In the genomic region with DNA sequence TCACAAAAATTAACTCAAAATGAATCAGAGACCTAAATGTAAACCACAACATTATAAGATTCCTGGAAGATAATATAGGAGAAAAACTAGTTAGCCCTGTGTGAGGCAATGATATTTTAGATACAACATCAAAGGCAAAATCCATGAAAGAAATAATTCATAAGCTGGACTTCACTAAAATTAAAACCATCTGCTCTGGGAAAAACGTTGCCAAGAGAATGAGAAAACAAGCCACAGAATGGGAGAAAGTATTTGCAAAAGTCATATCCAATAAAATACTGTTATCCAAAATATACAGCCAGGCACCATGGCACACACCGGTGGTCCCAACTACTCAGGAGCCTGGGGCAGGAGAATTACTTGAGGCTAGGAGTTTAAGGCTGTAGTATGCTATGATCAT, we compare ENCODE assay signal across 21 cellular contexts.
DNase-seq lines count a peak whose midpoint lies in the region; ATAC-seq and TF ChIP-seq lines count a peak whose summit lies in the region.
"Had no signal": no experiment of that assay in that cellular context is flagged by ENCODE, and none has a peak within 500 bp of the region (broad histone marks: within the 10 kb centered on the region; RNA-seq: fewer than 3 reads in every experiment).

No MANE protein-coding gene starts in this region.

- H3K4me1 ChIP-seq in adipocyte (ENCODE audit: control insufficient read depth, insufficient read depth, low read length), result no peaks in the 10 kb centered on the region

- H3K36me3 ChIP-seq in adipocyte (ENCODE audit: control insufficient read depth, insufficient read depth, low read length, severe bottlenecking), result no peaks in the 10 kb centered on the region

- no peak overlapping the region for H3K9ac ChIP-seq in adipocyte (ENCODE audit: low read length)

- DNase-seq in AG09309 (ENCODE audit: low read depth), result peak; percentile 28
- DNase-seq in GM04503 (ENCODE audit: low read depth), result peak; percentile 46
- peak; percentile 78 for DNase-seq in adipocyte (ENCODE audit: low read depth)
- DNase-seq in fibroblast of peridontal ligament (ENCODE audit: extremely low read depth), result peak; percentile 91
- no peak for DNase-seq in KG1 (lab: John Stamatoyannopoulos, UW)
- no peak for DNase-seq in hippocampal formation (lab: John Stamatoyannopoulos, UW)
- no peak for DNase-seq in UCSD-AML1 (lab: John Stamatoyannopoulos, UW; ENCODE audit: unreplicated experiment)
- DNase-seq: C1 segment of cervical spinal cord; CD8-positive, alpha-beta memory T cell; DMS79; HCEC 1CT; MM.1S; NCI-H1092; NCI-H1436 treated with DMSO at 0.1 percent for 48 hours; NCI-H2029 treated with DMSO at 0.1 percent for 48 hours; NCI-H2171; NCI-H446; NCI-H69 had no signal

- TF ChIP-seq CTCF in AG09309 (IDR thresholded peaks at IDR 0.05; ENCODE audit: control insufficient read depth, insufficient read depth, low read depth, low read length, missing control alignments), result no peak

- no peak for ATAC-seq in HG02938 (IDR thresholded peaks at IDR 0.05; ENCODE audit: unreplicated experiment)
- ATAC-seq: Panc1, Right ventricle myocardium inferior had no signal

- peaks cover 9% of the 10 kb centered on the region for H3K9me3 ChIP-seq in adipocyte (ENCODE audit: control insufficient read depth, low read length)

- H3K4me3 ChIP-seq in AG09309 (ENCODE audit: control insufficient read depth, low read depth, low read length) (no peak overlapping the region), adipocyte (ENCODE audit: low read length) (no peak overlapping the region)

- peaks cover 24% of the 10 kb centered on the region for H3K27me3 ChIP-seq in adipocyte (replicated peaks; ENCODE audit: control insufficient read depth, insufficient read depth, low read length)

Comparison
In these comparisons a context has a peak if more than half of its experiments do, and no peak if none do; other contexts are left out.
1. DNase-seq: peak in AG09309 (single experiment), GM04503 (single experiment), adipocyte (single experiment) and fibroblast of peridontal ligament (single experiment); none in KG1 (single experiment), hippocampal formation (0 of 2) and UCSD-AML1 (single experiment).